In genomic region chr12:63900922-63901793, GRCh38 we compare ENCODE assay signal across 26 cellular contexts. TPM values are rescaled to one million over a fixed set of nuclear protein-coding genes. Genes with fewer than 3 reads are reported as not detected.
DNase-seq lines count a peak whose midpoint lies in the region; ATAC-seq, FAIRE-seq and TF ChIP-seq lines count a peak whose summit lies in the region.
"Had no signal": no experiment of that assay in that cellular context is flagged by ENCODE, and none has a peak within 500 bp of the region (broad histone marks: within the 10 kb centered on the region; RNA-seq: fewer than 3 reads in every experiment).

No MANE protein-coding gene starts in this region.

- H3K27ac Mint-ChIP-seq in dendritic cell treated with granulocyte-macrophage colony-stimulating factor and Interleukin-4, amounts not matched to agents 40 ng/mL and 50 ng/mL, for 4 days = peak overlapping the region; percentile 17
- H3K27ac Mint-ChIP-seq in mesothelial cell of epicardium = peak overlapping the region; percentile 0
- no peak overlapping the region for H3K27ac Mint-ChIP-seq in activated CD8-positive, alpha-beta memory T cell treated with anti-CD3 and anti-CD28 coated beads, Interleukin-2, amount 10 ng/mL, durations not matched to agents 7 days and 5 days
- H3K27ac Mint-ChIP-seq: activated naive CD8-positive, alpha-beta T cell treated with anti-CD3 and anti-CD28 coated beads, Interleukin-2, amount 10 ng/mL, durations not matched to agents 7 days and 5 days; CD4-positive, alpha-beta T cell; stimulated activated naive B cell treated with anti-CD40 and anti-IgM and Interleukin-4, amounts not matched to agents 10 μg/mL and 1 μg/mL and 100 μg/mL, for 72 hours; T-helper 17 cell had no signal

- no peak overlapping the region for H3K4me3 Mint-ChIP-seq in dendritic cell treated with granulocyte-macrophage colony-stimulating factor and Interleukin-4, amounts not matched to agents 40 ng/mL and 50 ng/mL, for 4 days
- no peak overlapping the region for H3K4me3 Mint-ChIP-seq in mesothelial cell of epicardium
- H3K4me3 Mint-ChIP-seq in activated CD8-positive, alpha-beta memory T cell treated with anti-CD3 and anti-CD28 coated beads, Interleukin-2, amount 10 ng/mL, durations not matched to agents 7 days and 5 days = no peak overlapping the region
- H3K4me3 Mint-ChIP-seq: activated naive CD8-positive, alpha-beta T cell treated with anti-CD3 and anti-CD28 coated beads, Interleukin-2, amount 10 ng/mL, durations not matched to agents 7 days and 5 days; CD4-positive, alpha-beta T cell; stimulated activated naive B cell treated with anti-CD40 and anti-IgM and Interleukin-4, amounts not matched to agents 10 μg/mL and 1 μg/mL and 100 μg/mL, for 72 hours; T-helper 17 cell had no signal

- FAIRE-seq in A549 (lab: Jason Lieb, UNC) = peak; percentile 99
- FAIRE-seq: A204.1, astrocyte, G401.6, islet of Langerhans, K562 had no signal

- no peaks in the 10 kb centered on the region for H3K9me3 ChIP-seq in A549
- H3K9me3 ChIP-seq: sigmoid colon had no signal

- H3K9me3 Mint-ChIP-seq in dendritic cell treated with granulocyte-macrophage colony-stimulating factor and Interleukin-4, amounts not matched to agents 40 ng/mL and 50 ng/mL, for 4 days = no peaks in the 10 kb centered on the region
- H3K9me3 Mint-ChIP-seq in mesothelial cell of epicardium = peaks cover 8% of the 10 kb centered on the region
- no peaks in the 10 kb centered on the region for H3K9me3 Mint-ChIP-seq in activated CD8-positive, alpha-beta memory T cell treated with anti-CD3 and anti-CD28 coated beads, Interleukin-2, amount 10 ng/mL, durations not matched to agents 7 days and 5 days (ENCODE audit: low read depth)
- H3K9me3 Mint-ChIP-seq: activated naive CD8-positive, alpha-beta T cell treated with anti-CD3 and anti-CD28 coated beads, Interleukin-2, amount 10 ng/mL, durations not matched to agents 7 days and 5 days; stimulated activated naive B cell treated with anti-CD40 and anti-IgM and Interleukin-4, amounts not matched to agents 10 μg/mL and 1 μg/mL and 100 μg/mL, for 72 hours had no signal

- TF ChIP-seq CTCF in A549 (IDR thresholded peaks at IDR 0.05) (no peak), mesothelial cell of epicardium (IDR thresholded peaks at IDR 0.05; ENCODE audit: unreplicated experiment) (no peak)

- peak; percentile 76 to 84 for ATAC-seq in A549
- no peak for ATAC-seq in HG02763 (IDR thresholded peaks at IDR 0.05; ENCODE audit: unreplicated experiment)
- ATAC-seq in activated CD8-positive, alpha-beta memory T cell treated with anti-CD3 and anti-CD28 coated beads, Interleukin-2, amount 10 ng/mL, durations not matched to agents 7 days and 5 days = no peak
- ATAC-seq: K562; stimulated activated naive B cell treated with anti-CD40 and anti-IgM and Interleukin-4, amounts not matched to agents 10 μg/mL and 1 μg/mL and 100 μg/mL, for 72 hours; T-helper 17 cell had no signal

- no peak for TF ChIP-seq POLR2A in A549 (IDR thresholded peaks at IDR 0.05; ENCODE audit: low read length)

- no peak overlapping the region for H3K4me3 ChIP-seq in A549
- H3K4me3 ChIP-seq: K562, sigmoid colon, SK-N-MC had no signal

- H3K4me1 Mint-ChIP-seq in dendritic cell treated with granulocyte-macrophage colony-stimulating factor and Interleukin-4, amounts not matched to agents 40 ng/mL and 50 ng/mL, for 4 days (ENCODE audit: low read depth) = peaks cover 21% of the 10 kb centered on the region
- peaks cover 11% of the 10 kb centered on the region for H3K4me1 Mint-ChIP-seq in mesothelial cell of epicardium
- H3K4me1 Mint-ChIP-seq in activated CD8-positive, alpha-beta memory T cell treated with anti-CD3 and anti-CD28 coated beads, Interleukin-2, amount 10 ng/mL, durations not matched to agents 7 days and 5 days = peaks cover 12% of the 10 kb centered on the region
- H3K4me1 Mint-ChIP-seq: activated naive CD8-positive, alpha-beta T cell treated with anti-CD3 and anti-CD28 coated beads, Interleukin-2, amount 10 ng/mL, durations not matched to agents 7 days and 5 days; stimulated activated naive B cell treated with anti-CD40 and anti-IgM and Interleukin-4, amounts not matched to agents 10 μg/mL and 1 μg/mL and 100 μg/mL, for 72 hours had no signal

- POLR2A ChIA-PET in A549 (lab: Yijun Ruan, JAX) = interaction anchor here (0.8 kb wide), 1 partner anchor 17 kb away, joined by 3 read pairs; no protein-coding TSS in a partner anchor

- H3K36me3 Mint-ChIP-seq in dendritic cell treated with granulocyte-macrophage colony-stimulating factor and Interleukin-4, amounts not matched to agents 40 ng/mL and 50 ng/mL, for 4 days (ENCODE audit: low read depth) = no peaks in the 10 kb centered on the region
- H3K36me3 Mint-ChIP-seq in mesothelial cell of epicardium = no peaks in the 10 kb centered on the region
- H3K36me3 Mint-ChIP-seq in activated CD8-positive, alpha-beta memory T cell treated with anti-CD3 and anti-CD28 coated beads, Interleukin-2, amount 10 ng/mL, durations not matched to agents 7 days and 5 days = no peaks in the 10 kb centered on the region
- H3K36me3 Mint-ChIP-seq: activated naive CD8-positive, alpha-beta T cell treated with anti-CD3 and anti-CD28 coated beads, Interleukin-2, amount 10 ng/mL, durations not matched to agents 7 days and 5 days; stimulated activated naive B cell treated with anti-CD40 and anti-IgM and Interleukin-4, amounts not matched to agents 10 μg/mL and 1 μg/mL and 100 μg/mL, for 72 hours had no signal

- no peak; a peak in 1 of 5 replicates for TF ChIP-seq RAD21 in A549 (conservative IDR thresholded peaks at IDR 0.05 in 1 of 2, IDR thresholded peaks at IDR 0.05 in 1 of 2)

- intact Hi-C loops in dendritic cell treated with granulocyte-macrophage colony-stimulating factor and Interleukin-4, amounts not matched to agents 40 ng/mL and 50 ng/mL, for 4 days (cut with micrococcal nuclease) = no loop called here

- CTCF ChIA-PET in A549 (lab: Yijun Ruan, JAX) = interaction anchor here (0.5 to 2.3 kb wide), 9 partner anchors 10 to 320 kb away, joined by 3 to 10 read pairs (median 3); partner anchors contain the start of gene SRGAP1
- CTCF ChIA-PET in activated CD8-positive, alpha-beta memory T cell treated with anti-CD3 and anti-CD28 coated beads, Interleukin-2, amount 10 ng/mL, durations not matched to agents 7 days and 5 days (lab: Charles Lee) = no interaction called here

- H3K27me3 Mint-ChIP-seq in dendritic cell treated with granulocyte-macrophage colony-stimulating factor and Interleukin-4, amounts not matched to agents 40 ng/mL and 50 ng/mL, for 4 days = no peaks in the 10 kb centered on the region
- no peaks in the 10 kb centered on the region for H3K27me3 Mint-ChIP-seq in mesothelial cell of epicardium (ENCODE audit: low read depth)
- H3K27me3 Mint-ChIP-seq in activated CD8-positive, alpha-beta memory T cell treated with anti-CD3 and anti-CD28 coated beads, Interleukin-2, amount 10 ng/mL, durations not matched to agents 7 days and 5 days = peaks cover 2% of the 10 kb centered on the region
- H3K27me3 Mint-ChIP-seq: stimulated activated naive B cell treated with anti-CD40 and anti-IgM and Interleukin-4, amounts not matched to agents 10 μg/mL and 1 μg/mL and 100 μg/mL, for 72 hours had no signal

- peak in 1 of 2 experiments; percentile 31; a peak in 1 of 5 replicates for TF ChIP-seq EP300 in A549 (IDR thresholded peaks at IDR 0.05)

- peaks cover 97% of the 10 kb centered on the region for H3K4me1 ChIP-seq in A549

- 1% methylated on average over 2 of the region's 2 CpGs for WGBS in A549 (ENCODE audit: missing lambda C conversion rate)

- DNase-seq in A549 (ENCODE audit: low read depth in 1 of 2, low spot score in 1 of 2) (peak; percentile 74 to 89), HT-29 (ENCODE audit: low spot score) (peak; percentile 39), mesothelial cell of epicardium (ENCODE audit: low spot score in 2 of 2, unreplicated experiment in 2 of 2) (no peak), SW 1271 (lab: John Stamatoyannopoulos, UW) (no peak), NCI-H524 (lab: John Stamatoyannopoulos, UW) (no peak)
- DNase-seq in activated CD8-positive, alpha-beta memory T cell treated with anti-CD3 and anti-CD28 coated beads, Interleukin-2, amount 10 ng/mL, durations not matched to agents 7 days and 5 days = no peak
- DNase-seq: activated CD8-positive, alpha-beta memory T cell treated with anti-CD3 and anti-CD28 coated beads for 24 hours; activated effector memory CD4-positive, alpha-beta T cell treated with anti-CD3 and anti-CD28 coated beads, Interleukin-2, amount 50 U/mL, for 16 hours; activated naive CD8-positive, alpha-beta T cell treated with anti-CD3 and anti-CD28 coated beads, Interleukin-2, amount 10 ng/mL, durations not matched to agents 7 days and 5 days; activated T-cell treated with anti-CD3 and anti-CD28 coated beads, Interleukin-2, amount 50 U/mL, for 1 hour; AML-193; CD4-positive, alpha-beta T cell; NCI-H1105 treated with DMSO at 0.1 percent for 48 hours; NCI-H2029; NCI-H2227 treated with DMSO at 0.1 percent for 48 hours; sigmoid colon; stimulated activated naive B cell treated with anti-CD40 and anti-IgM and Interleukin-4, amounts not matched to agents 10 μg/mL and 1 μg/mL and 100 μg/mL, for 72 hours; T-helper 17 cell had no signal

- peak overlapping the region; percentile 81 for H3K4me2 ChIP-seq in A549

- H3K27ac ChIP-seq in A549 = peak overlapping the region; percentile 86 to 90
- H3K27ac ChIP-seq: sigmoid colon, SK-N-MC had no signal

TF ChIP-seq in A549, 52 proteins besides CTCF, POLR2A, EP300 and RAD21 (continues in another document):
- TF ChIP-seq, protein P1, sequence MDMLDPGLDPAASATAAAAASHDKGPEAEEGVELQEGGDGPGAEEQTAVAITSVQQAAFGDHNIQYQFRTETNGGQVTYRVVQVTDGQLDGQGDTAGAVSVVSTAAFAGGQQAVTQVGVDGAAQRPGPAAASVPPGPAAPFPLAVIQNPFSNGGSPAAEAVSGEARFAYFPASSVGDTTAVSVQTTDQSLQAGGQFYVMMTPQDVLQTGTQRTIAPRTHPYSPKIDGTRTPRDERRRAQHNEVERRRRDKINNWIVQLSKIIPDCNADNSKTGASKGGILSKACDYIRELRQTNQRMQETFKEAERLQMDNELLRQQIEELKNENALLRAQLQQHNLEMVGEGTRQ (IDR thresholded peaks at IDR 0.05) = no peak
- TF ChIP-seq FOSL2 (IDR thresholded peaks at IDR 0.05) (peak; percentile 57; the same call in 1 of the 2 replicates), FOSL2 (CRISPR knock-in tag; IDR thresholded peaks at IDR 0.05) (peak; percentile 89), RARB (CRISPR knock-in tag; IDR thresholded peaks at IDR 0.05) (no peak), PHF8 (IDR thresholded peaks at IDR 0.05; ENCODE audit: borderline replicate concordance, low read depth) (no peak)

RNA-seq across cellular contexts. Expression of gene SRGAP1, which starts 56.7 kb away (rescaled TPM):
- 22.9 and 23.6 TPM in 2 replicates for polyA plus RNA-seq in A549 (2011; rRNA removed)
- polyA plus RNA-seq in A549 (2012; cell fraction: cytosol; rRNA removed) = 3.4 and 4.4 TPM in 2 replicates
- polyA plus RNA-seq in A549 (2012; cell fraction: nucleus; rRNA removed) = 18.3 and 19.5 TPM in 2 replicates
- 7.9 to 8.4 TPM (median 8.3 TPM) in 3 replicates for polyA plus RNA-seq in A549 (2017; fragmentation: RNase III; extraction: RNeasy Plus Mini Kit Qiagen cat#74134 plus additional on column Dnase treatment)
- 47.3 and 57.7 TPM in 2 replicates for polyA minus RNA-seq in A549 (2011; rRNA and poly(A)+ RNA removed)
- 1.0 and 1.6 TPM in 2 replicates for total RNA-seq in HT-29 (2014; rRNA removed; shearing (Covaris generic))
- 9.6 to 9.7 TPM (median 9.7 TPM) in 3 replicates for total RNA-seq in mesothelial cell of epicardium
- total RNA-seq in activated CD8-positive, alpha-beta memory T cell treated with anti-CD3 and anti-CD28 coated beads, Interleukin-2, amount 10 ng/mL, durations not matched to agents 7 days and 5 days = under 1 TPM in 1 of 2 experiments, not detected in 1; 0.14 TPM

Comparison
In these comparisons a context has a peak if more than half of its experiments do, and no peak if none do; other contexts are left out.
1. ATAC-seq: peak in A549 (2 of 2); none in HG02763 (single experiment) and activated CD8-positive, alpha-beta memory T cell treated with anti-CD3 and anti-CD28 coated beads, Interleukin-2, amount 10 ng/mL, durations not matched to agents 7 days and 5 days (single experiment).
2. DNase-seq: peak in A549 (2 of 2) and HT-29 (single experiment); none in mesothelial cell of epicardium (0 of 2), SW 1271 (0 of 2), NCI-H524 (0 of 2) and activated CD8-positive, alpha-beta memory T cell treated with anti-CD3 and anti-CD28 coated beads, Interleukin-2, amount 10 ng/mL, durations not matched to agents 7 days and 5 days (single experiment).